Comparison of ENCODE assay signal across 8 cellular contexts in genomic region chr12:120687570-120688289, GRCh38. TPM values are rescaled to one million over a fixed set of nuclear protein-coding genes. Genes with fewer than 3 reads are reported as not detected.
DNase-seq lines count a peak whose midpoint lies in the region; ATAC-seq and TF ChIP-seq lines count a peak whose summit lies in the region.

No MANE protein-coding gene starts in this region.

- H3K36me3 ChIP-seq in Loucy (ENCODE audit: insufficient read depth, low read length), result peaks cover under 1% of the 10 kb centered on the region; the same call in 1 of the 2 replicates
- H3K36me3 ChIP-seq in iPS DF 6.9 (ENCODE audit: control insufficient read depth, insufficient read depth, low read length), result no peaks in the 10 kb centered on the region

- WGBS in iPS DF 6.9 (ENCODE audit: insufficient coverage, insufficient read length), result no CpG with 5 or more reads among the region's 31 CpGs

- H3F3A ChIP-seq in Loucy (ENCODE audit: low read depth), result peaks cover 4% of the 10 kb centered on the region; the same call in 1 of the 2 replicates

- TF ChIP-seq CTCF in CD14-positive monocyte (IDR thresholded peaks at IDR 0.05), result no peak
- TF ChIP-seq CTCF in Loucy (conservative IDR thresholded peaks at IDR 0.05; ENCODE audit: low read length), result no peak

- CTCF ChIA-PET in activated naive CD4-positive, alpha-beta T cell treated with anti-CD3 and anti-CD28 coated beads, Interleukin-2, amount 10 ng/mL, durations not matched to agents 7 days and 5 days (lab: Charles Lee), result interaction anchor here (0.6 to 2.4 kb wide), 8 partner anchors 13 to 284 kb away, joined by 3 to 29 read pairs (median 3); partner anchors contain the start of gene POP5

- peaks cover 58% of the 10 kb centered on the region for H3K79me2 ChIP-seq in Loucy (ENCODE audit: insufficient read depth, low read length)

- DNase-seq in CD14-positive monocyte (ENCODE audit: low spot score), result no peak
- DNase-seq in activated naive CD4-positive, alpha-beta T cell treated with anti-CD3 and anti-CD28 coated beads, Interleukin-2, amount 10 ng/mL, durations not matched to agents 7 days and 5 days, result peak; percentile 44
- no peak for DNase-seq in iPS DF 6.9 (ENCODE audit: low read depth, low spot score)
- DNase-seq in stimulated activated CD4-positive, alpha-beta T cell treated with anti-CD3 and anti-CD28 coated beads, Interleukin-1b, Interleukin-23, amount 100 ng/mL, for 4 hours (ENCODE audit: low read depth in 2 of 2), result peak; percentile 32
- DNase-seq in NCI-H2107 (lab: John Stamatoyannopoulos, UW), result no peak
- DNase-seq in NCI-H2029 (lab: John Stamatoyannopoulos, UW), result no peak

- H3K4me1 ChIP-seq in Loucy (ENCODE audit: insufficient read depth, low read length, poor library complexity, severe bottlenecking) (peaks cover 52% of the 10 kb centered on the region), iPS DF 6.9 (ENCODE audit: control insufficient read depth, insufficient read depth, low read length) (peaks cover 1% of the 10 kb centered on the region; the same call in 1 of the 2 replicates)

- H3K4me3 Mint-ChIP-seq in CD14-positive monocyte, result peak overlapping the region; percentile 82 to 92
- H3K4me3 Mint-ChIP-seq in activated naive CD4-positive, alpha-beta T cell treated with anti-CD3 and anti-CD28 coated beads, Interleukin-2, amount 10 ng/mL, durations not matched to agents 7 days and 5 days, result peak overlapping the region; percentile 90

- H2AFZ ChIP-seq in Loucy (ENCODE audit: low read length), result no peak overlapping the region

- H3K9me3 ChIP-seq in Loucy (ENCODE audit: insufficient read depth, low read depth, low read length), result no peaks in the 10 kb centered on the region
- no peaks in the 10 kb centered on the region for H3K9me3 ChIP-seq in iPS DF 6.9 (ENCODE audit: control insufficient read depth, insufficient read depth, low read length)

- H3K9me3 Mint-ChIP-seq in CD14-positive monocyte, result no peaks in the 10 kb centered on the region
- H3K9me3 Mint-ChIP-seq in activated naive CD4-positive, alpha-beta T cell treated with anti-CD3 and anti-CD28 coated beads, Interleukin-2, amount 10 ng/mL, durations not matched to agents 7 days and 5 days, result no peaks in the 10 kb centered on the region

- H3K27me3 Mint-ChIP-seq in CD14-positive monocyte (ENCODE audit: low read depth in 3 of 3), result peaks cover 0 to 2% (median 0%) of the 10 kb centered on the region in 3 donors
- no peaks in the 10 kb centered on the region for H3K27me3 Mint-ChIP-seq in activated naive CD4-positive, alpha-beta T cell treated with anti-CD3 and anti-CD28 coated beads, Interleukin-2, amount 10 ng/mL, durations not matched to agents 7 days and 5 days

- H3K27me3 ChIP-seq in Loucy (ENCODE audit: insufficient read depth, low read length, poor library complexity, severe bottlenecking) (no peaks in the 10 kb centered on the region), iPS DF 6.9 (ENCODE audit: control insufficient read depth, insufficient read depth, low read length) (no peaks in the 10 kb centered on the region)

- no peak for ATAC-seq in GM19455 (IDR thresholded peaks at IDR 0.05; ENCODE audit: unreplicated experiment)

- H3K27ac ChIP-seq in iPS DF 6.9 (ENCODE audit: low read length), result no peak overlapping the region

- H3K4me1 Mint-ChIP-seq in CD14-positive monocyte, result peaks cover 66% of the 10 kb centered on the region
- peaks cover 64% of the 10 kb centered on the region for H3K4me1 Mint-ChIP-seq in activated naive CD4-positive, alpha-beta T cell treated with anti-CD3 and anti-CD28 coated beads, Interleukin-2, amount 10 ng/mL, durations not matched to agents 7 days and 5 days

- intact Hi-C loops in CD14-positive monocyte (cut with micrococcal nuclease), result loop anchor here (2.0 to 5.0 kb wide), 4 partner anchors 35 to 105 kb away; partner anchors contain the start of genes ACADS (in 2 of the 2) and POP5 (in 1 of the 2)

- peak overlapping the region; percentile 99 for H3K4me2 ChIP-seq in Loucy (ENCODE audit: low read depth, low read length, poor library complexity, severe bottlenecking)

- peak overlapping the region; percentile 89 for H3K4me3 ChIP-seq in Loucy (ENCODE audit: low read length, poor library complexity, severe bottlenecking)
- H3K4me3 ChIP-seq in iPS DF 6.9 (ENCODE audit: low read length), result peak overlapping the region; percentile 95

- peak overlapping the region; percentile 73 to 92 (median 90) for H3K27ac Mint-ChIP-seq in CD14-positive monocyte
- peak overlapping the region; percentile 69 for H3K27ac Mint-ChIP-seq in activated naive CD4-positive, alpha-beta T cell treated with anti-CD3 and anti-CD28 coated beads, Interleukin-2, amount 10 ng/mL, durations not matched to agents 7 days and 5 days

- H3K9me2 ChIP-seq in Loucy (replicated peaks; ENCODE audit: low read depth, low read length), result no peaks in the 10 kb centered on the region

- H3K9ac ChIP-seq in Loucy (ENCODE audit: low read depth, low read length, poor library complexity, severe bottlenecking), result peak overlapping the region; percentile 96

- peaks cover 3 to 13% of the 10 kb centered on the region in 2 donors for H3K36me3 Mint-ChIP-seq in CD14-positive monocyte
- H3K36me3 Mint-ChIP-seq in activated naive CD4-positive, alpha-beta T cell treated with anti-CD3 and anti-CD28 coated beads, Interleukin-2, amount 10 ng/mL, durations not matched to agents 7 days and 5 days, result peaks cover 10% of the 10 kb centered on the region

- peaks cover 53% of the 10 kb centered on the region for H4K20me1 ChIP-seq in Loucy (ENCODE audit: insufficient read depth, low read length, poor library complexity, severe bottlenecking)

RNA-seq across cellular contexts. Expression of gene MLEC, which starts 0.8 kb away (rescaled TPM):
- 10 to 100 TPM; 65.3 to 79.5 TPM for polyA plus RNA-seq in CD14-positive monocyte

RNA-seq across cellular contexts. Expression of gene UNC119B, which starts 22.5 kb away (rescaled TPM):
- polyA plus RNA-seq in CD14-positive monocyte, result 1 to 10 TPM; 1.1 to 2.1 TPM

RNA-seq across cellular contexts. Expression of gene ACADS, which starts 37.9 kb away (rescaled TPM):
- 10 to 100 TPM; 18.2 to 25.1 TPM for polyA plus RNA-seq in CD14-positive monocyte

RNA-seq across cellular contexts. Expression of gene CABP1, which starts 47.3 kb away (rescaled TPM):
- polyA plus RNA-seq in CD14-positive monocyte, result under 1 TPM in 1 of 2 donors, not detected in 1; 0.19 TPM

Comparison
In these comparisons a context has a peak if more than half of its experiments do, and no peak if none do; other contexts are left out.
1. DNase-seq: peak in activated naive CD4-positive, alpha-beta T cell treated with anti-CD3 and anti-CD28 coated beads, Interleukin-2, amount 10 ng/mL, durations not matched to agents 7 days and 5 days (single experiment) and stimulated activated CD4-positive, alpha-beta T cell treated with anti-CD3 and anti-CD28 coated beads, Interleukin-1b, Interleukin-23, amount 100 ng/mL, for 4 hours (2 of 2); none in CD14-positive monocyte (single experiment), iPS DF 6.9 (single experiment), NCI-H2107 (single experiment) and NCI-H2029 (single experiment).